ENCODE assay signal across 9 cellular contexts in genomic region chr22:30290318-30290678, GRCh38. TPM values are rescaled to one million over a fixed set of nuclear protein-coding genes. Genes with fewer than 3 reads are reported as not detected.
DNase-seq lines count a peak whose midpoint lies in the region; ATAC-seq and TF ChIP-seq lines count a peak whose summit lies in the region.
"Had no signal": no experiment of that assay in that cellular context is flagged by ENCODE, and none has a peak within 500 bp of the region (broad histone marks: within the 10 kb centered on the region; RNA-seq: fewer than 3 reads in every experiment).

No MANE protein-coding gene starts in this region.

- CTCF ChIA-PET in T-cell (lab: Charles Lee): interaction anchor here (0.6 to 4.4 kb wide), 12 partner anchors 17 to 134 kb away, joined by 3 to 83 read pairs (median 6); partner anchors contain the start of genes RNF215 (in 1 of the 2), SEC14L2 (in 1 of the 2) and TBC1D10A (in 1 of the 2)
- CTCF ChIA-PET in A673 (lab: Charles Lee): interaction anchor here (0.6 to 1.0 kb wide), 2 partner anchors 97 to 140 kb away, joined by 3 read pairs; partner anchors contain the start of gene RNF215

- H3K27me3 ChIP-seq in GM23248 (replicated peaks; ENCODE audit: insufficient read depth): no peaks in the 10 kb centered on the region
- H3K27me3 ChIP-seq in spleen (replicated peaks in 1 of 7): no peaks in the 10 kb centered on the region
- no peaks in the 10 kb centered on the region for H3K27me3 ChIP-seq in A673 (replicated peaks; ENCODE audit: insufficient read depth, low read depth, low read length, poor library complexity)

- H3K9me3 ChIP-seq in GM23248 (ENCODE audit: low read depth) (no peaks in the 10 kb centered on the region), spleen (no peaks in the 10 kb centered on the region), A673 (ENCODE audit: low read depth, low read length, poor library complexity, severe bottlenecking) (no peaks in the 10 kb centered on the region)

- no peaks in the 10 kb centered on the region for H3K9me3 Mint-ChIP-seq in T-cell

- no peaks in the 10 kb centered on the region for H3K27me3 Mint-ChIP-seq in T-cell

- peak overlapping the region; percentile 75 for H3K4me2 ChIP-seq in GM23248 (ENCODE audit: unreplicated experiment)

- no peak for ATAC-seq in T-cell (replicated peaks in 1 of 4)

- 35 to 43% methylated on average over 3 of the region's 3 CpGs for WGBS in GM23248 (ENCODE audit: low coverage in 1 of 2, low lambda C conversion rate in 2 of 2, missing lambda C conversion rate in 2 of 2), 2 experiments
- 27 to 50% (median 37%) methylated on average over 1 to 3 of the region's 3 CpGs for WGBS in spleen, 5 donors

- peak overlapping the region; percentile 14; the same call in 1 of the 2 replicates for H3K27ac ChIP-seq in GM23248
- peak overlapping the region; percentile 83 to 95 (median 90) for H3K27ac ChIP-seq in spleen
- no peak overlapping the region for H3K27ac ChIP-seq in A673 (ENCODE audit: low read depth, low read length, poor library complexity, severe bottlenecking)

- POLR2A ChIA-PET in T-cell (lab: Charles Lee): interaction anchor here (0.6 to 1.5 kb wide), 3 partner anchors 13 to 996 kb away, joined by 3 to 5 read pairs (median 3); partner anchors contain the start of genes CCDC157 (in 1 of the 2) and SF3A1 (in 1 of the 2)
- POLR2A ChIA-PET in A673 (lab: Charles Lee; ENCODE audit: low non-redundant PET): interaction anchor here (0.6 kb wide), 1 partner anchor 95 kb away, joined by 3 read pairs; no protein-coding TSS in a partner anchor

- DNase-seq in GM23248: peak; percentile 44
- DNase-seq in T-cell: no peak
- peak; percentile 29 for DNase-seq in glomerular visceral epithelial cell (ENCODE audit: extremely low spot score)
- no peak for DNase-seq in spleen
- DNase-seq in A673 (ENCODE audit: low spot score): no peak
- no peak for DNase-seq in activated gamma-delta T cell treated with Interleukin-2 at 50 U/mL for 16 hours
- DNase-seq in SIG-M5 treated with dmso at 0.1 percent for 504 hours (lab: John Stamatoyannopoulos, UW; ENCODE audit: unreplicated experiment): no peak
- no peak for DNase-seq in stimulated activated CD4-positive, alpha-beta T cell treated with anti-CD3 and anti-CD28 coated beads, Interleukin-15, amount 100 ng/mL, for 24 hours

- H4K20me1 ChIP-seq in GM23248 (ENCODE audit: insufficient read depth): no peaks in the 10 kb centered on the region

- peaks cover 17% of the 10 kb centered on the region for H3F3A ChIP-seq in GM23248 (ENCODE audit: insufficient read depth)

- H3K4me1 Mint-ChIP-seq in T-cell: peaks cover 45 to 54% (median 47%) of the 10 kb centered on the region in 3 donors

- TF ChIP-seq CTCF in spleen (IDR thresholded peaks at IDR 0.05 in 8 of 11, conservative IDR thresholded peaks at IDR 0.05 in 3 of 11): no peak
- TF ChIP-seq CTCF in A673 (conservative IDR thresholded peaks at IDR 0.05; ENCODE audit: low read depth, low read length): no peak

- peak overlapping the region; percentile 82 to 89 (median 86) for H3K4me3 Mint-ChIP-seq in T-cell

- no peaks in the 10 kb centered on the region for H3K9me2 ChIP-seq in GM23248 (ENCODE audit: insufficient read depth)

- peak overlapping the region; percentile 92 to 93 for H3K27ac Mint-ChIP-seq in T-cell

- H3K79me2 ChIP-seq in GM23248 (ENCODE audit: insufficient read depth): no peaks in the 10 kb centered on the region

- in situ Hi-C loops in GM23248 (cut with MboI): no loop called here

- H2AFZ ChIP-seq in GM23248: no peak overlapping the region

- H3K4me3 ChIP-seq in GM23248 (no peak overlapping the region), spleen (peak overlapping the region in 7 of 8 donors; percentile 70 to 91 (median 84)), A673 (ENCODE audit: low read depth, low read length, poor library complexity, severe bottlenecking) (no peak overlapping the region)

- H3K9ac ChIP-seq in GM23248: peak overlapping the region; percentile 35; the same call in 1 of the 2 replicates

- peaks cover 20% of the 10 kb centered on the region for H3K4me1 ChIP-seq in GM23248 (ENCODE audit: insufficient read depth)
- H3K4me1 ChIP-seq in spleen: peaks cover 29 to 77% (median 60%) of the 10 kb centered on the region in 6 donors
- peaks cover 26% of the 10 kb centered on the region for H3K4me1 ChIP-seq in A673 (ENCODE audit: insufficient read depth, low read length, poor library complexity, severe bottlenecking)

- no TSS peak for BruUV-seq in A673 (replicated peaks; lab: Mats Ljungman, UMichigan)

- no peak for TF ChIP-seq POLR2A in spleen (IDR thresholded peaks at IDR 0.05)

- H3K36me3 ChIP-seq in GM23248 (ENCODE audit: low read depth) (no peaks in the 10 kb centered on the region; the same call in 1 of the 2 replicates), spleen (peaks cover 0 to 56% (median 37%) of the 10 kb centered on the region in 6 donors), A673 (ENCODE audit: insufficient read depth, low read length, poor library complexity, severe bottlenecking) (no peaks in the 10 kb centered on the region)

- intact Hi-C loops in spleen (cut with DNase I; ENCODE audit: low total_unique reads): no loop called here
- intact Hi-C loops in A673 (cut with micrococcal nuclease; ENCODE audit: unreplicated experiment): no loop called here

- peaks cover 18% of the 10 kb centered on the region for H3K36me3 Mint-ChIP-seq in T-cell

RNA-seq across cellular contexts. Expression of gene CASTOR1, which starts 1.0 kb away (rescaled TPM):
- total RNA-seq in GM23248 (2014; rRNA removed; shearing (Covaris generic)): 10.2 and 13.4 TPM in 2 replicates
- polyA plus RNA-seq in GM23248 (2016; fragmentation: Nextera tagmentation; extraction: Ambion mirVana): 8.7 and 10.2 TPM in 2 replicates
- total RNA-seq in T-cell: 10 to 100 TPM; 12.8 to 21.9 (median 16.1) TPM
- total RNA-seq in spleen: 10 to 100 TPM in 5 of 7 donors, 1 to 10 TPM in 2; 7.4 to 18.9 (median 14.6) TPM
- polyA plus RNA-seq in spleen: 10 to 100 TPM in 2 of 3 donors, 1 to 10 TPM in 1; 5.6 to 12.8 (median 12.0) TPM
- 2.0 and 5.5 TPM in 2 replicates for total RNA-seq in A673 (2021)

RNA-seq across cellular contexts. Expression of gene OSM, which starts 23.6 kb away (rescaled TPM):
- total RNA-seq in GM23248 (2014; rRNA removed; shearing (Covaris generic)): not detected in 2 replicates
- not detected in 2 replicates for polyA plus RNA-seq in GM23248 (2016; fragmentation: Nextera tagmentation; extraction: Ambion mirVana)
- 10 to 100 TPM in 2 of 5 donors, 1 to 10 TPM in 3; 5.9 to 16.5 (median 7.4) TPM for total RNA-seq in T-cell
- 10 to 100 TPM in 2 of 7 donors, 1 to 10 TPM in 5; 2.1 to 16.8 (median 4.5) TPM for total RNA-seq in spleen
- polyA plus RNA-seq in spleen: 1 to 10 TPM; 1.2 to 2.1 (median 1.7) TPM
- not detected in 2 replicates for total RNA-seq in A673 (2021)
- total RNA-seq: M059J had no signal

RNA-seq across cellular contexts. Expression of gene TBC1D10A, which starts 36.4 kb away (rescaled TPM):
- total RNA-seq in GM23248 (2014; rRNA removed; shearing (Covaris generic)): 16.9 and 26.3 TPM in 2 replicates
- polyA plus RNA-seq in GM23248 (2016; fragmentation: Nextera tagmentation; extraction: Ambion mirVana): 21.9 and 22.3 TPM in 2 replicates
- 10 to 100 TPM; 56.2 to 84.3 (median 82.3) TPM for total RNA-seq in T-cell
- total RNA-seq in spleen: 10 to 100 TPM; 26.8 to 46.4 (median 34.3) TPM
- 10 to 100 TPM; 21.1 to 37.4 (median 22.1) TPM for polyA plus RNA-seq in spleen
- 8.4 and 10.6 TPM in 2 replicates for total RNA-seq in A673 (2021)

RNA-seq across cellular contexts. Expression of gene LIF, which starts 43.7 kb away (rescaled TPM):
- total RNA-seq in GM23248 (2014; rRNA removed; shearing (Covaris generic)): 1.6 and 1.9 TPM in 2 replicates
- polyA plus RNA-seq in GM23248 (2016; fragmentation: Nextera tagmentation; extraction: Ambion mirVana): 1.0 and 1.4 TPM in 2 replicates
- 1 to 10 TPM in 3 of 5 donors, under 1 TPM in 2; 0.26 to 3.3 (median 1.4) TPM for total RNA-seq in T-cell
- 1 to 10 TPM in 3 of 7 donors, under 1 TPM in 2, not detected in 2; 0.32 to 3.2 (median 2.3) TPM for total RNA-seq in spleen
- polyA plus RNA-seq in spleen: under 1 TPM; 0.21 to 0.77 (median 0.24) TPM
- 0.24 and 0.59 TPM in 2 replicates for total RNA-seq in A673 (2021)

Comparison
In these comparisons a context has a peak if more than half of its experiments do, and no peak if none do; other contexts are left out.
1. DNase-seq: peak in GM23248 (single experiment) and glomerular visceral epithelial cell (single experiment); none in T-cell (0 of 34), spleen (single experiment), A673 (single experiment), activated gamma-delta T cell treated with Interleukin-2 at 50 U/mL for 16 hours (single experiment), SIG-M5 treated with dmso at 0.1 percent for 504 hours (single experiment) and stimulated activated CD4-positive, alpha-beta T cell treated with anti-CD3 and anti-CD28 coated beads, Interleukin-15, amount 100 ng/mL, for 24 hours (single experiment).
2. H3K4me3 ChIP-seq: peak in spleen (7 of 8); none in GM23248 (single experiment) and A673 (single experiment).